ENCODE assay signal across 9 cellular contexts in the genomic region with DNA sequence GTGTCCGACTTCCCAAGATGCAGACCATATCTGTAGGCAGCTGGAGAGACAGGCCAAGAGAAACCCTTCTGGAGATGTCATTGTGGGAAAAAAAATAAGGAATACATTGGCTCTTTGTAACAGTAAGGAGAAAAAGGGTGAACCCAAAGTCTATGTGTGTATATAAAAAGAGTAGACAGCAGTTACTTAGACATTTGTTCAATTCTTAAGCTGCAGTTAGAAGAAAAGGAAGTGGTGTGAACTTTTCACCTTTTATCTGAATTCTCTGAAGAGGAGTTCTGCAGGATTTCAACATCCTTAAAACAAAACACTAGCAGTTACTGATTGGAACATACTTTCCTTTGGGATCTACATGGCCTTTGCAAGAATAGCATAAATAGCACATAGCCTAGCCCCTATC. TPM values are rescaled to one million over a fixed set of nuclear protein-coding genes. Genes with fewer than 3 reads are reported as not detected.
DNase-seq lines count a peak whose midpoint lies in the region; ATAC-seq and TF ChIP-seq lines count a peak whose summit lies in the region.
"Had no signal": no experiment of that assay in that cellular context is flagged by ENCODE, and none has a peak within 500 bp of the region (broad histone marks: within the 10 kb centered on the region; RNA-seq: fewer than 3 reads in every experiment).

No MANE protein-coding gene starts in this region.

- H3K4me1 ChIP-seq in hepatocyte (ENCODE audit: insufficient read depth) (no peaks in the 10 kb centered on the region), transverse colon (peaks cover 28 to 82% (median 46%) of the 10 kb centered on the region in 4 donors)

- TF ChIP-seq POLR2A in transverse colon (IDR thresholded peaks at IDR 0.05) = no peak

- intact Hi-C loops in activated B cell treated with CpG ODN at 0.5 μM for 24 hours (cut with micrococcal nuclease) = loop anchor here (10.0 kb wide), 1 partner anchor 547 kb away; no protein-coding TSS in a partner anchor
- intact Hi-C loops in transverse colon (cut with DNase I; ENCODE audit: low total_unique reads) = no loop called here

- no peak overlapping the region for H3K4me2 ChIP-seq in hepatocyte

- H3K4me3 Mint-ChIP-seq in activated B cell treated with CpG ODN at 0.5 μM for 24 hours = peak overlapping the region; percentile 65

- 76% methylated on average over 1 of the region's 1 CpG for WGBS in hepatocyte (ENCODE audit: low lambda C conversion rate, missing lambda C conversion rate)
- 18 to 36% methylated on average over 1 of the region's 1 CpG for WGBS in transverse colon (ENCODE audit: low coverage in 1 of 2), 2 donors

- DNase-seq in activated effector memory CD4-positive, alpha-beta T cell treated with anti-CD3 and anti-CD28 coated beads, Interleukin-2, amount 50 U/mL, for 16 hours = peak; percentile 44
- DNase-seq in activated effector memory CD4-positive, alpha-beta T cell treated with Interleukin-2 at 50 U/mL for 16 hours = no peak
- DNase-seq in activated B cell treated with CpG ODN at 0.5 μM for 24 hours (no peak), hepatocyte (ENCODE audit: low spot score) (no peak), transverse colon (no peak), SW 1271 (lab: John Stamatoyannopoulos, UW) (no peak)
- DNase-seq: kidney glomerular epithelial cell had no signal

- H3K4me1 Mint-ChIP-seq in activated B cell treated with CpG ODN at 0.5 μM for 24 hours = peaks cover 94% of the 10 kb centered on the region

- POLR2A ChIA-PET in activated B cell treated with CpG ODN at 0.5 μM for 24 hours (lab: Charles Lee) = interaction anchor here (0.5 to 6.9 kb wide), 10 partner anchors 8 to 67 kb away, joined by 3 to 93 read pairs (median 6); a partner anchor contains a TSS

- H3K36me3 Mint-ChIP-seq in activated B cell treated with CpG ODN at 0.5 μM for 24 hours (ENCODE audit: low read depth) = peaks cover 6% of the 10 kb centered on the region

- H3K9me2 ChIP-seq in hepatocyte (replicated peaks; ENCODE audit: insufficient read depth) = no peaks in the 10 kb centered on the region

- no peaks in the 10 kb centered on the region for H3K36me3 ChIP-seq in hepatocyte (replicated peaks; ENCODE audit: insufficient read depth, low read depth)
- no peaks in the 10 kb centered on the region for H3K36me3 ChIP-seq in transverse colon

- no peak overlapping the region for H2AFZ ChIP-seq in hepatocyte

- ATAC-seq in activated B cell treated with CpG ODN at 0.5 μM for 24 hours (ENCODE audit: low read depth) (no peak), HG02884 (IDR thresholded peaks at IDR 0.05; ENCODE audit: unreplicated experiment) (no peak), GM21786 (IDR thresholded peaks at IDR 0.05; ENCODE audit: unreplicated experiment) (no peak)

- H4K20me1 ChIP-seq in hepatocyte (ENCODE audit: insufficient read depth, poor library complexity, severe bottlenecking) = no peaks in the 10 kb centered on the region

- H3K9me3 ChIP-seq in hepatocyte (ENCODE audit: low read depth) (no peaks in the 10 kb centered on the region), transverse colon (no peaks in the 10 kb centered on the region)

- H3K9me3 Mint-ChIP-seq in activated B cell treated with CpG ODN at 0.5 μM for 24 hours = peaks cover 3% of the 10 kb centered on the region

- no peak for TF ChIP-seq EP300 in transverse colon (IDR thresholded peaks at IDR 0.05; ENCODE audit: low read depth)

- TF ChIP-seq CTCF in activated B cell treated with CpG ODN at 0.5 μM for 24 hours (IDR thresholded peaks at IDR 0.05) = no peak
- TF ChIP-seq CTCF in hepatocyte (IDR thresholded peaks at IDR 0.05; ENCODE audit: poor library complexity) = no peak
- no peak for TF ChIP-seq CTCF in transverse colon (IDR thresholded peaks at IDR 0.05)

- H3K4me3 ChIP-seq in hepatocyte = no peak overlapping the region
- H3K4me3 ChIP-seq in transverse colon = no peak overlapping the region

- CTCF ChIA-PET in activated B cell treated with CpG ODN at 0.5 μM for 24 hours (lab: Charles Lee) = interaction anchor here (0.7 to 2.6 kb wide), 2 partner anchors 34 to 42 kb away, joined by 4 to 11 read pairs; a partner anchor contains a TSS

- no peaks in the 10 kb centered on the region for H3K27me3 Mint-ChIP-seq in activated B cell treated with CpG ODN at 0.5 μM for 24 hours

- H3K27ac Mint-ChIP-seq in activated B cell treated with CpG ODN at 0.5 μM for 24 hours = peak overlapping the region; percentile 99

- H3K27ac ChIP-seq in hepatocyte (peak overlapping the region; percentile 56), transverse colon (peak overlapping the region; percentile 81 to 86 (median 82))

- in situ Hi-C loops in transverse colon (cut with MboI; ENCODE audit: low pct_ligation_motif_present in 1 of 4, low pct_unique_long_range_greater_than_20kb in 1 of 4, low sequenced_read_pairs in 3 of 4) = no loop called here

- no peaks in the 10 kb centered on the region for H3K27me3 ChIP-seq in hepatocyte
- no peaks in the 10 kb centered on the region for H3K27me3 ChIP-seq in transverse colon

- H3K79me2 ChIP-seq in hepatocyte = peaks cover 9% of the 10 kb centered on the region

RNA-seq across cellular contexts. Expression of a gene that starts 21.7 kb away (rescaled TPM):
- 27.7 and 30.0 TPM in 2 replicates for total RNA-seq in activated B cell treated with CpG ODN at 0.5 μM for 24 hours
- total RNA-seq in hepatocyte = 14.9 and 18.7 TPM in 2 replicates
- polyA plus RNA-seq in hepatocyte = 27.9 and 29.1 TPM in 2 replicates
- total RNA-seq in transverse colon = 10 to 100 TPM in 2 of 4 donors, 1 to 10 TPM in 2; 8.6 to 14.6 (median 10.7) TPM

RNA-seq across cellular contexts. Expression of a gene that starts 34.5 kb away (rescaled TPM):
- total RNA-seq in activated B cell treated with CpG ODN at 0.5 μM for 24 hours (51.8 and 53.8 TPM in 2 replicates), hepatocyte (99.8 and 141 TPM in 2 replicates), transverse colon (10 to 100 TPM; 23.5 to 73.3 (median 56.2) TPM)
- 98.1 and 113 TPM in 2 replicates for polyA plus RNA-seq in hepatocyte

RNA-seq across cellular contexts. Expression of a gene that starts 46.2 kb away (rescaled TPM):
- total RNA-seq in activated B cell treated with CpG ODN at 0.5 μM for 24 hours (95.0 and 95.8 TPM in 2 replicates), hepatocyte (23.2 and 30.1 TPM in 2 replicates), transverse colon (10 to 100 TPM; 21.3 to 54.2 (median 32.8) TPM)
- polyA plus RNA-seq in hepatocyte = 20.8 and 21.4 TPM in 2 replicates
